In genomic region chr4:169416461-169416860, GRCh38 we compare ENCODE assay signal across 33 cellular contexts.
"Had no signal": no experiment of that assay in that cellular context is flagged by ENCODE, and none has a peak within 500 bp of the region (broad histone marks: within the 10 kb centered on the region; RNA-seq: fewer than 3 reads in every experiment).

No MANE protein-coding gene starts in this region.

- H3K27me3 ChIP-seq: adrenal gland, body of pancreas, brain microvascular endothelial cell, breast epithelium had no signal

- H3K4me3 Mint-ChIP-seq: activated B cell treated with CpG ODN at 0.5 μM for 24 hours; activated CD4-positive, alpha-beta memory T cell treated with anti-CD3 and anti-CD28 coated beads for 36 hours; activated CD4-positive, alpha-beta T cell treated with anti-CD3 and anti-CD28 coated beads, Interleukin-2, amount 10 ng/mL, durations not matched to agents 24 days and 14 days; activated CD8-positive, alpha-beta T cell treated with anti-CD3 and anti-CD28 coated beads for 36 hours; activated naive CD4-positive, alpha-beta T cell treated with anti-CD3 and anti-CD28 coated beads for 36 hours; activated naive CD8-positive, alpha-beta T cell treated with anti-CD3 and anti-CD28 coated beads, Interleukin-2, amount 10 ng/mL, durations not matched to agents 7 days and 5 days; activated T-cell treated with anti-CD3 and anti-CD28 coated beads, Interleukin-2, amount 50 U/mL, for 4 hours; activated T-cell treated with anti-CD3 and anti-CD28 coated beads, Interleukin-2, amount 50 U/mL, for 72 hours; activated T-helper 1 cell treated with anti-CD3 and anti-CD28 coated beads, Interleukin-12 subunit alpha, Interleukin-12 subunit beta, Interleukin-2, Interleukin-4 antibody, amounts not matched to agents 30 ng/mL and 10 ng/mL and 1 ng/mL, durations not matched to agents 14 hours and 24 hours and 36 hours; activated T-helper 17 cell treated with anti-CD3 and anti-CD28 coated beads, Interleukin-2, amount 50 U/mL, for 72 hours; T-helper 1 cell treated with Interleukin-12 subunit alpha and Interleukin-12 subunit beta and Interleukin-4 antibody, amounts not matched to agents 30 μg/mL and 1 μg/mL, for 36 hours; T-helper 2 cell treated with Interferon-gamma antibody and Interleukin-4, amounts not matched to agents 5 μg/mL and 100 μg/mL, for 36 hours had no signal

- H3K9me3 ChIP-seq: adrenal gland, body of pancreas, breast epithelium had no signal

- H3K27ac Mint-ChIP-seq: activated B cell treated with CpG ODN at 0.5 μM for 24 hours; activated CD4-positive, alpha-beta memory T cell treated with anti-CD3 and anti-CD28 coated beads for 36 hours; activated CD4-positive, alpha-beta T cell treated with anti-CD3 and anti-CD28 coated beads, Interleukin-2, amount 10 ng/mL, durations not matched to agents 24 days and 14 days; activated naive CD4-positive, alpha-beta T cell treated with anti-CD3 and anti-CD28 coated beads for 36 hours; activated T-helper 1 cell treated with anti-CD3 and anti-CD28 coated beads, Interleukin-12 subunit alpha, Interleukin-12 subunit beta, Interleukin-2, Interleukin-4 antibody, amounts not matched to agents 30 ng/mL and 10 ng/mL and 1 ng/mL, durations not matched to agents 14 hours and 24 hours and 36 hours; T-helper 1 cell treated with Interleukin-12 subunit alpha and Interleukin-12 subunit beta and Interleukin-4 antibody, amounts not matched to agents 30 μg/mL and 1 μg/mL, for 36 hours; T-helper 2 cell treated with Interferon-gamma antibody and Interleukin-4, amounts not matched to agents 5 μg/mL and 100 μg/mL, for 36 hours had no signal

- H3K4me1 Mint-ChIP-seq: activated B cell treated with CpG ODN at 0.5 μM for 24 hours had no signal

- H3K36me3 ChIP-seq: adrenal gland, brain microvascular endothelial cell, breast epithelium had no signal

- H3K27ac ChIP-seq: adrenal gland, body of pancreas, brain microvascular endothelial cell, breast epithelium, VCaP had no signal

- H3K27me3 Mint-ChIP-seq: activated B cell treated with CpG ODN at 0.5 μM for 24 hours; activated CD4-positive, alpha-beta memory T cell treated with anti-CD3 and anti-CD28 coated beads for 36 hours; activated CD4-positive, alpha-beta T cell treated with anti-CD3 and anti-CD28 coated beads, Interleukin-2, amount 10 ng/mL, durations not matched to agents 24 days and 14 days; activated CD8-positive, alpha-beta T cell treated with anti-CD3 and anti-CD28 coated beads for 36 hours; activated naive CD8-positive, alpha-beta T cell treated with anti-CD3 and anti-CD28 coated beads, Interleukin-2, amount 10 ng/mL, durations not matched to agents 7 days and 5 days; activated T-helper 17 cell treated with anti-CD3 and anti-CD28 coated beads, Interleukin-2, amount 50 U/mL, for 72 hours had no signal

- H3K4me1 ChIP-seq: adrenal gland, body of pancreas, breast epithelium had no signal

- H3K9me3 Mint-ChIP-seq: activated B cell treated with CpG ODN at 0.5 μM for 24 hours; activated CD4-positive, alpha-beta memory T cell treated with anti-CD3 and anti-CD28 coated beads for 36 hours; activated CD8-positive, alpha-beta T cell treated with anti-CD3 and anti-CD28 coated beads for 36 hours; activated naive CD4-positive, alpha-beta T cell treated with anti-CD3 and anti-CD28 coated beads for 36 hours; activated naive CD4-positive, alpha-beta T cell treated with anti-CD3 and anti-CD28 coated beads, Interleukin-2, amount 50 U/mL, for 72 hours; activated T-cell treated with anti-CD3 and anti-CD28 coated beads, Interleukin-2, amount 50 U/mL, for 4 hours; activated T-cell treated with anti-CD3 and anti-CD28 coated beads, Interleukin-2, amount 50 U/mL, for 72 hours; activated T-helper 1 cell treated with anti-CD3 and anti-CD28 coated beads, Interleukin-12 subunit alpha, Interleukin-12 subunit beta, Interleukin-2, Interleukin-4 antibody, amounts not matched to agents 30 ng/mL and 10 ng/mL and 1 ng/mL, durations not matched to agents 14 hours and 24 hours and 36 hours; activated T-helper 17 cell treated with anti-CD3 and anti-CD28 coated beads, Interleukin-2, amount 50 U/mL, for 72 hours; T-helper 1 cell treated with Interleukin-12 subunit alpha and Interleukin-12 subunit beta and Interleukin-4 antibody, amounts not matched to agents 30 μg/mL and 1 μg/mL, for 36 hours; T-helper 2 cell treated with Interferon-gamma antibody and Interleukin-4, amounts not matched to agents 5 μg/mL and 100 μg/mL, for 36 hours had no signal

- DNase-seq: activated B cell treated with CpG ODN at 0.5 μM for 24 hours; activated CD4-positive, alpha-beta memory T cell treated with anti-CD3 and anti-CD28 coated beads for 36 hours; activated CD4-positive, alpha-beta T cell treated with anti-CD3 and anti-CD28 coated beads for 4 hours; activated CD4-positive, alpha-beta T cell treated with anti-CD3 and anti-CD28 coated beads, Interleukin-2, amount 10 ng/mL, durations not matched to agents 24 days and 14 days; activated CD4-positive, alpha-beta T cell treated with anti-CD3 and anti-CD28 coated beads, Interleukin-2, amount 50 U/mL, for 1 hour; activated CD4-positive, alpha-beta T cell treated with anti-CD3 and anti-CD28 coated beads, Interleukin-2, amount 50 U/mL, for 4 hours; activated CD4-positive, CD25-positive, alpha-beta regulatory T cell treated with anti-CD3 and anti-CD28 coated beads, Interleukin-2, amount 50 U/mL, for 72 hours; activated CD8-positive, alpha-beta memory T cell treated with anti-CD3 and anti-CD28 coated beads, Interleukin-2, amount 50 U/mL, for 4 hours; activated effector memory CD4-positive, alpha-beta T cell treated with anti-CD3 and anti-CD28 coated beads, Interleukin-2, amount 50 U/mL, for 16 hours; activated gamma-delta T cell treated with Interleukin-2 at 50 U/mL for 16 hours; activated naive CD4-positive, alpha-beta T cell; activated naive CD4-positive, alpha-beta T cell treated with anti-CD3 and anti-CD28 coated beads for 36 hours; activated naive CD4-positive, alpha-beta T cell treated with anti-CD3 and anti-CD28 coated beads, Interleukin-2, amount 50 U/mL, for 16 hours; activated naive CD8-positive, alpha-beta T cell treated with anti-CD3 and anti-CD28 coated beads, Interleukin-2, amount 10 ng/mL, durations not matched to agents 7 days and 5 days; activated T-cell treated with anti-CD3 and anti-CD28 coated beads for 4 hours; activated T-cell treated with anti-CD3 and anti-CD28 coated beads, Interleukin-2, amount 50 U/mL, for 4 hours; activated T-cell treated with anti-CD3 and anti-CD28 coated beads, Interleukin-2, amount 50 U/mL, for 72 hours; amniotic stem cell; aorta; body of pancreas; brain microvascular endothelial cell; central memory CD4-positive, alpha-beta T cell; SW 1271; T-helper 9 cell had no signal

- ATAC-seq: body of pancreas had no signal

- H3K4me3 ChIP-seq: adrenal gland, body of pancreas, breast epithelium had no signal
